In genomic region chr20:2692886-2693285, GRCh38 we compare ENCODE assay signal across 10 cellular contexts. TPM values are rescaled to one million over a fixed set of nuclear protein-coding genes. Genes with fewer than 3 reads are reported as not detected.
DNase-seq lines count a peak whose midpoint lies in the region; ATAC-seq and TF ChIP-seq lines count a peak whose summit lies in the region.
"Had no signal": no experiment of that assay in that cellular context is flagged by ENCODE, and none has a peak within 500 bp of the region (broad histone marks: within the 10 kb centered on the region; RNA-seq: fewer than 3 reads in every experiment).

No MANE protein-coding gene starts in this region.

- peak overlapping the region in 3 of 4 donors; percentile 54 to 65 (median 63) for H3K4me3 ChIP-seq in Peyer's patch
- H3K4me3 ChIP-seq in gastroesophageal sphincter, result peak overlapping the region; percentile 35 to 71
- H3K4me3 ChIP-seq in thoracic aorta, result peak overlapping the region; percentile 70

- peaks cover 0 to 15% of the 10 kb centered on the region in 2 donors for H3K27me3 ChIP-seq in Peyer's patch
- peaks cover 8% of the 10 kb centered on the region for H3K27me3 ChIP-seq in gastroesophageal sphincter
- no peaks in the 10 kb centered on the region for H3K27me3 ChIP-seq in thoracic aorta (replicated peaks; ENCODE audit: insufficient read depth)

- DNase-seq in activated T-cell treated with anti-CD3 and anti-CD28 coated beads, Interleukin-2, amount 50 U/mL, for 72 hours, result peak; percentile 47 to 52
- DNase-seq in activated T-cell treated with anti-CD3 and anti-CD28 coated beads, Interleukin-2, amount 50 U/mL, for 1 hour, result no peak
- peak in 1 of 3 donors; percentile 46 for DNase-seq in Peyer's patch
- DNase-seq in thoracic aorta (ENCODE audit: low spot score), result no peak
- no peak for DNase-seq in NCI-H1436 treated with DMSO at 0.1 percent for 48 hours (lab: John Stamatoyannopoulos, UW)
- DNase-seq in LoVo (ENCODE audit: low spot score), result no peak

- H3K4me3 Mint-ChIP-seq in activated T-cell treated with anti-CD3 and anti-CD28 coated beads, Interleukin-2, amount 50 U/mL, for 72 hours, result no peak overlapping the region

- peaks cover 59% of the 10 kb centered on the region for H3K27me3 Mint-ChIP-seq in activated T-cell treated with anti-CD3 and anti-CD28 coated beads, Interleukin-2, amount 50 U/mL, for 72 hours (ENCODE audit: low read depth)

- H3K4me1 ChIP-seq in Peyer's patch (peaks cover 0 to 17% (median 3%) of the 10 kb centered on the region in 4 donors), gastroesophageal sphincter (peaks cover 0 to 27% (median 2%) of the 10 kb centered on the region in 3 donors), thoracic aorta (ENCODE audit: control insufficient read depth in 1 of 2, low read depth in 2 of 2) (peaks cover 3 to 18% of the 10 kb centered on the region in 2 donors)

- TF ChIP-seq POLR2A in Peyer's patch (IDR thresholded peaks at IDR 0.05), result no peak
- no peak for TF ChIP-seq POLR2A in gastroesophageal sphincter (IDR thresholded peaks at IDR 0.05)

- peaks cover 26% of the 10 kb centered on the region for H3K4me1 Mint-ChIP-seq in activated T-cell treated with anti-CD3 and anti-CD28 coated beads, Interleukin-2, amount 50 U/mL, for 72 hours (ENCODE audit: low read depth)

- H3K9me3 Mint-ChIP-seq in activated T-cell treated with anti-CD3 and anti-CD28 coated beads, Interleukin-2, amount 50 U/mL, for 72 hours, result no peaks in the 10 kb centered on the region
- H3K9me3 Mint-ChIP-seq: nephron had no signal

- no peak for TF ChIP-seq CTCF in Peyer's patch (IDR thresholded peaks at IDR 0.05)
- no peak for TF ChIP-seq CTCF in gastroesophageal sphincter (IDR thresholded peaks at IDR 0.05)
- TF ChIP-seq CTCF in thoracic aorta (IDR thresholded peaks at IDR 0.05), result no peak

- peak; percentile 30 to 38 for ATAC-seq in activated T-cell treated with anti-CD3 and anti-CD28 coated beads, Interleukin-2, amount 50 U/mL, for 72 hours (replicated peaks in 1 of 2)
- ATAC-seq in gastroesophageal sphincter, result peak; percentile 30
- no peak for ATAC-seq in thoracic aorta (ENCODE audit: insufficient number of reproducible peaks, low FRiP score, low read depth)
- ATAC-seq in GM21786 (IDR thresholded peaks at IDR 0.05; ENCODE audit: unreplicated experiment), result no peak

- no peak overlapping the region for H3K27ac Mint-ChIP-seq in activated T-cell treated with anti-CD3 and anti-CD28 coated beads, Interleukin-2, amount 50 U/mL, for 72 hours
- H3K27ac Mint-ChIP-seq: activated naive CD8-positive, alpha-beta T cell had no signal

- H3K27ac ChIP-seq in Peyer's patch (peak overlapping the region in 2 of 4 donors; percentile 39 to 79), gastroesophageal sphincter (peak overlapping the region in 3 of 4 donors; percentile 93 to 96 (median 95)), thoracic aorta (no peak overlapping the region)

- TF ChIP-seq EP300 in gastroesophageal sphincter (IDR thresholded peaks at IDR 0.05), result no peak

- H3K36me3 ChIP-seq in Peyer's patch (no peaks in the 10 kb centered on the region), gastroesophageal sphincter (no peaks in the 10 kb centered on the region), thoracic aorta (no peaks in the 10 kb centered on the region)

- no peaks in the 10 kb centered on the region for H3K9me3 ChIP-seq in Peyer's patch
- no peaks in the 10 kb centered on the region for H3K9me3 ChIP-seq in gastroesophageal sphincter
- H3K9me3 ChIP-seq in thoracic aorta, result no peaks in the 10 kb centered on the region

- peaks cover 7 to 9% of the 10 kb centered on the region in 2 donors for H3K36me3 Mint-ChIP-seq in activated T-cell treated with anti-CD3 and anti-CD28 coated beads, Interleukin-2, amount 50 U/mL, for 72 hours (ENCODE audit: insufficient read depth in 2 of 2)
- H3K36me3 Mint-ChIP-seq: activated naive CD8-positive, alpha-beta T cell had no signal

- no CpG with 5 or more reads among the region's 64 CpGs for WGBS in gastroesophageal sphincter (ENCODE audit: low coverage in 1 of 2), 2 donors

RNA-seq across cellular contexts. Expression of gene EBF4, which starts 0.3 kb away (rescaled TPM):
- 10 to 100 TPM in 1 of 2 donors, 1 to 10 TPM in 1; 8.9 to 23.0 TPM for total RNA-seq in activated T-cell treated with anti-CD3 and anti-CD28 coated beads, Interleukin-2, amount 50 U/mL, for 72 hours
- 10 to 100 TPM in 1 of 4 donors, 1 to 10 TPM in 3; 1.4 to 17.3 (median 5.1) TPM for total RNA-seq in Peyer's patch
- 10 to 100 TPM; 14.5 to 36.6 (median 19.6) TPM for total RNA-seq in gastroesophageal sphincter
- 10 to 100 TPM; 14.1 to 16.6 TPM for total RNA-seq in thoracic aorta

RNA-seq across cellular contexts. Expression of gene IDH3B, which starts 28.9 kb away (rescaled TPM):
- total RNA-seq in activated T-cell treated with anti-CD3 and anti-CD28 coated beads, Interleukin-2, amount 50 U/mL, for 72 hours, result 100 to 1,000 TPM; 101 to 127 TPM
- total RNA-seq in Peyer's patch, result 100 to 1,000 TPM; 113 to 156 (median 134) TPM
- 100 to 1,000 TPM; 103 to 158 (median 116) TPM for total RNA-seq in gastroesophageal sphincter
- 10 to 100 TPM; 94.5 to 95.3 TPM for total RNA-seq in thoracic aorta

RNA-seq across cellular contexts. Expression of gene NOP56, which starts 40.5 kb away (rescaled TPM):
- 100 to 1,000 TPM; 263 to 392 TPM for total RNA-seq in activated T-cell treated with anti-CD3 and anti-CD28 coated beads, Interleukin-2, amount 50 U/mL, for 72 hours
- 100 to 1,000 TPM in 2 of 4 donors, 10 to 100 TPM in 2; 53.8 to 289 (median 94.2) TPM for total RNA-seq in Peyer's patch
- total RNA-seq in gastroesophageal sphincter, result 100 to 1,000 TPM in 1 of 4 donors, 10 to 100 TPM in 3; 44.8 to 108 (median 54.6) TPM
- total RNA-seq in thoracic aorta, result 100 to 1,000 TPM in 1 of 2 donors, 10 to 100 TPM in 1; 46.2 to 125 TPM

Comparison
In these comparisons a context has a peak if more than half of its experiments do, and no peak if none do; other contexts are left out.
1. DNase-seq: peak in activated T-cell treated with anti-CD3 and anti-CD28 coated beads, Interleukin-2, amount 50 U/mL, for 72 hours (2 of 2); none in activated T-cell treated with anti-CD3 and anti-CD28 coated beads, Interleukin-2, amount 50 U/mL, for 1 hour (single experiment), thoracic aorta (single experiment), NCI-H1436 treated with DMSO at 0.1 percent for 48 hours (single experiment) and LoVo (single experiment).
2. ATAC-seq: peak in activated T-cell treated with anti-CD3 and anti-CD28 coated beads, Interleukin-2, amount 50 U/mL, for 72 hours (2 of 2) and gastroesophageal sphincter (single experiment); none in thoracic aorta (single experiment) and GM21786 (single experiment).
3. H3K27ac ChIP-seq: peak in gastroesophageal sphincter (3 of 4); none in thoracic aorta (0 of 2).
4. Peak in every context shown above with its lines, with median percentiles within 50 percentile points of each other: H3K4me3 ChIP-seq.